ENCODE assay signal across 16 cellular contexts in genomic region chr2:204892506-204893255, GRCh38.
DNase-seq lines count a peak whose midpoint lies in the region; ATAC-seq and TF ChIP-seq lines count a peak whose summit lies in the region.
"Had no signal": no experiment of that assay in that cellular context is flagged by ENCODE, and none has a peak within 500 bp of the region (broad histone marks: within the 10 kb centered on the region; RNA-seq: fewer than 3 reads in every experiment).

No MANE protein-coding gene starts in this region.

- no peak overlapping the region for H3K27ac Mint-ChIP-seq in naive thymus-derived CD4-positive, alpha-beta T cell
- H3K27ac Mint-ChIP-seq: CD8-positive, alpha-beta T cell; stimulated activated naive CD8-positive, alpha-beta T cell treated with anti-CD3 and anti-CD28 coated beads, Interleukin-15, amount 100 ng/mL, for 72 hours had no signal

- DNase-seq in ELR (ENCODE audit: low read depth): peak; percentile 60
- DNase-seq in NCI-H226: peak; percentile 42
- DNase-seq in epithelial cell of esophagus (ENCODE audit: low read depth): peak; percentile 57
- DNase-seq in naive thymus-derived CD4-positive, alpha-beta T cell: no peak
- DNase-seq in SIG-M5 treated with dmso at 0.1 percent for 504 hours (lab: John Stamatoyannopoulos, UW; ENCODE audit: unreplicated experiment): no peak
- DNase-seq in COR-L47 (lab: John Stamatoyannopoulos, UW): no peak
- no peak for DNase-seq in upper lobe of right lung
- DNase-seq: activated CD4-positive, alpha-beta T cell treated with anti-CD3 and anti-CD28 coated beads, Interleukin-2, amount 50 U/mL, for 1 hour; CD8-positive, alpha-beta T cell; lower lobe of right lung; NCI-H2107; NCI-H82; nucleus accumbens; stimulated activated naive CD8-positive, alpha-beta T cell treated with anti-CD3 and anti-CD28 coated beads, Interleukin-15, amount 100 ng/mL, for 72 hours had no signal

- H3K9me3 Mint-ChIP-seq in naive thymus-derived CD4-positive, alpha-beta T cell: peaks cover 0 to 6% (median 2%) of the 10 kb centered on the region in 11 donors

- ATAC-seq in naive thymus-derived CD4-positive, alpha-beta T cell: peak; percentile 60
- ATAC-seq in HG02759 (IDR thresholded peaks at IDR 0.05; ENCODE audit: unreplicated experiment) (no peak), upper lobe of right lung (no peak)
- ATAC-seq: CD8-positive, alpha-beta T cell; lower lobe of right lung; stimulated activated naive CD8-positive, alpha-beta T cell treated with anti-CD3 and anti-CD28 coated beads, Interleukin-15, amount 100 ng/mL, for 72 hours had no signal

- peaks cover 0 to 18% (median 0%) of the 10 kb centered on the region in 5 donors for H3K36me3 Mint-ChIP-seq in naive thymus-derived CD4-positive, alpha-beta T cell
- H3K36me3 Mint-ChIP-seq: CD8-positive, alpha-beta T cell had no signal

- H3K27ac ChIP-seq in naive thymus-derived CD4-positive, alpha-beta T cell (ENCODE audit: low read depth, low read length): no peak overlapping the region
- H3K27ac ChIP-seq in upper lobe of right lung: no peak overlapping the region
- H3K27ac ChIP-seq: lower lobe of right lung, skin epidermis had no signal

- H3K27me3 Mint-ChIP-seq in naive thymus-derived CD4-positive, alpha-beta T cell: no peaks in the 10 kb centered on the region
- H3K27me3 Mint-ChIP-seq: stimulated activated naive CD8-positive, alpha-beta T cell treated with anti-CD3 and anti-CD28 coated beads, Interleukin-15, amount 100 ng/mL, for 72 hours had no signal

- peaks cover 4 to 19% (median 11%) of the 10 kb centered on the region in 7 donors for H3K4me1 Mint-ChIP-seq in naive thymus-derived CD4-positive, alpha-beta T cell

- CTCF ChIA-PET in naive thymus-derived CD4-positive, alpha-beta T cell (lab: Charles Lee): no interaction called here

- H3K9me3 ChIP-seq in naive thymus-derived CD4-positive, alpha-beta T cell (ENCODE audit: control insufficient read depth in 2 of 3, low read length in 3 of 3): no peaks in the 10 kb centered on the region
- no peaks in the 10 kb centered on the region for H3K9me3 ChIP-seq in upper lobe of right lung
- H3K9me3 ChIP-seq: lower lobe of right lung had no signal

- H3K36me3 ChIP-seq in naive thymus-derived CD4-positive, alpha-beta T cell (ENCODE audit: control insufficient read depth in 2 of 3, insufficient read depth in 3 of 3, low read length in 3 of 3): no peaks in the 10 kb centered on the region
- H3K36me3 ChIP-seq in upper lobe of right lung: no peaks in the 10 kb centered on the region
- H3K36me3 ChIP-seq: lower lobe of right lung had no signal

- peaks cover 0 to 19% of the 10 kb centered on the region in 2 donors for H3K4me1 ChIP-seq in naive thymus-derived CD4-positive, alpha-beta T cell (ENCODE audit: control insufficient read depth in 2 of 2, insufficient read depth in 2 of 2, low read length in 2 of 2)
- H3K4me1 ChIP-seq in upper lobe of right lung: no peaks in the 10 kb centered on the region
- H3K4me1 ChIP-seq: lower lobe of right lung had no signal

- H3K4me3 ChIP-seq in epithelial cell of esophagus (ENCODE audit: low read length) (no peak overlapping the region), upper lobe of right lung (no peak overlapping the region)
- no peak overlapping the region for H3K4me3 ChIP-seq in naive thymus-derived CD4-positive, alpha-beta T cell (ENCODE audit: low read length)
- H3K4me3 ChIP-seq: lower lobe of right lung, skin epidermis had no signal

- intact Hi-C loops in naive thymus-derived CD4-positive, alpha-beta T cell (cut with micrococcal nuclease): loop anchor here in 1 of 2 donors (5.0 kb wide), 2 partner anchors 35 to 75 kb away; no protein-coding TSS in a partner anchor
- intact Hi-C loops in upper lobe of right lung (cut with DNase I): no loop called here

- POLR2A ChIA-PET in naive thymus-derived CD4-positive, alpha-beta T cell (lab: Charles Lee): interaction anchor here (0.6 to 2.0 kb wide), 3 partner anchors 10 to 79 kb away, joined by 3 to 5 read pairs (median 5); no protein-coding TSS in a partner anchor

- no peak for TF ChIP-seq CTCF in epithelial cell of esophagus (IDR thresholded peaks at IDR 0.05; ENCODE audit: insufficient read depth, low read depth, low read length, missing control alignments)
- TF ChIP-seq CTCF in upper lobe of right lung (IDR thresholded peaks at IDR 0.05): no peak

- no peak overlapping the region for H3K4me3 Mint-ChIP-seq in naive thymus-derived CD4-positive, alpha-beta T cell
- H3K4me3 Mint-ChIP-seq: CD8-positive, alpha-beta T cell; stimulated activated naive CD8-positive, alpha-beta T cell treated with anti-CD3 and anti-CD28 coated beads, Interleukin-15, amount 100 ng/mL, for 72 hours had no signal

- no peaks in the 10 kb centered on the region for H3K27me3 ChIP-seq in naive thymus-derived CD4-positive, alpha-beta T cell (ENCODE audit: control insufficient read depth in 2 of 2, insufficient read depth in 2 of 2, low read length in 2 of 2)
- H3K27me3 ChIP-seq in upper lobe of right lung: no peaks in the 10 kb centered on the region

Comparison
In these comparisons a context has a peak if more than half of its experiments do, and no peak if none do; other contexts are left out.
1. DNase-seq: peak in ELR (single experiment), NCI-H226 (single experiment) and epithelial cell of esophagus (single experiment); none in naive thymus-derived CD4-positive, alpha-beta T cell (0 of 9), SIG-M5 treated with dmso at 0.1 percent for 504 hours (single experiment), COR-L47 (single experiment) and upper lobe of right lung (single experiment).